ENCODE assay signal across 1 cellular context in the genomic region with DNA sequence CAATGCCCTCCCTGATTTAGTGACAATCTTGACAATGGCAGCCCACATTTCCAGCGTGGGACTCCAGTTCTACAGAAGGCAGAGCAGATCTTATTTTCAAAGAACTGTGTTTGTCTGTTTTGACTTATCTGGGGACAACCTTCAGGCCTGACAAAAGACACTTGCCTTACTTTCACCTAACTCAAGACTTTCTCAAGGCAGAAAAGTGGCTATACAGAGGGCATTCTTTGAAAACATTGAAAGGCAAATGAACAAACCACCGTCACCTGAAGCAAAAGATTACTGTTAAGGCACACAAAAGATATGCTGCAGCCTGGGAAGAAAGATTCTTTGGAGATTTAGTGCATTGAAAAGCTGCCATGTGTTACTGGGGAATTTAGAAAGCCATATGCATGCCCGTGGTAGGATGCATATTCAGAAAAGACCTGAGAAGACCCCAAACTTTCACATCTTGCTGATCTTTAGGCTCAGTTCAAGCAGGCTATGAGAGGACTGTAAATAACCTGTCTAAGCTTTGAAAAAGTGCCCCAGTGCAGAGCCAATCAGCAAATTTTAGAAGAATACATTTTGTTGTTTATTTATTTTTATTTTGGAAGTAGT.
TF ChIP-seq lines count a peak whose summit lies in the region.

No MANE protein-coding gene starts in this region.

TF ChIP-seq in WTC11, 78 proteins besides CTCF, POLR2A, EP300 and RAD21 (continued from another document):
- TF ChIP-seq FOXK1 (CRISPR knock-in tag; IDR thresholded peaks at IDR 0.05) (no peak), ZNF317 (CRISPR knock-in tag; IDR thresholded peaks at IDR 0.05; ENCODE audit: borderline replicate concordance, low read depth) (no peak)
